ENCODE assay signal across 9 cellular contexts in the genomic region with DNA sequence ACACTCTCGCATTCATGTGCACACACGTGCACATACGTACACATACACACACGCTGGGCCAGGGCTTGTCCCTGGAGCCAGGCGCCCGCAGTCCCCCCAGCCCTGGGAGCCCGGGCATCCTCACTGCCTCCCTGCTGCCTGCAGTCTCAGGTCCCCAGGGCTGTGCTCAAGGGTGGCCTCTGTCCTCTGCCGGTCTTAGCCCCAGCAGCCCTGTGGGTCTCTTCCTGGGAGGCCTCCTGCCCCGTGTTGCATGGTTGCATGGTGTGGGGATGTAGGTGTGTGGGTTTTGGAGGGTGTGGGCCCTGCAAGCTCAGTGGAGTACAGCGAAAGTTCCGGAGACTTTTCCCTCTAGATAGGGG.
DNase-seq lines count a peak whose midpoint lies in the region; ATAC-seq and TF ChIP-seq lines count a peak whose summit lies in the region.
"Had no signal": no experiment of that assay in that cellular context is flagged by ENCODE, and none has a peak within 500 bp of the region (broad histone marks: within the 10 kb centered on the region; RNA-seq: fewer than 3 reads in every experiment).

No MANE protein-coding gene starts in this region.

- H2AK5ac ChIP-seq in neuronal stem cell (ENCODE audit: low read depth, low read length), result peak overlapping the region; percentile 90

- H3K27me3 Mint-ChIP-seq in Calu3 (ENCODE audit: unreplicated experiment) (no peaks in the 10 kb centered on the region), MCF 10A (ENCODE audit: insufficient read depth, unreplicated experiment) (no peaks in the 10 kb centered on the region)

- peaks cover 18% of the 10 kb centered on the region for H3K4me1 Mint-ChIP-seq in Calu3 (ENCODE audit: low read depth, unreplicated experiment)
- peaks cover 18% of the 10 kb centered on the region for H3K4me1 Mint-ChIP-seq in MCF 10A (ENCODE audit: insufficient read depth, unreplicated experiment)

- TF ChIP-seq CTCF in Calu3 (IDR thresholded peaks at IDR 0.05; ENCODE audit: unreplicated experiment), result no peak
- no peak for TF ChIP-seq CTCF in KMS-11 (conservative IDR thresholded peaks at IDR 0.05; ENCODE audit: low read depth, low read length)
- TF ChIP-seq CTCF in MCF 10A (IDR thresholded peaks at IDR 0.05; ENCODE audit: unreplicated experiment), result no peak
- no peak for TF ChIP-seq CTCF in uterus (IDR thresholded peaks at IDR 0.05)
- no peak for TF ChIP-seq CTCF in foreskin keratinocyte (conservative IDR thresholded peaks at IDR 0.05)

- no peak for DNase-seq in Calu3
- DNase-seq in MCF 10A (ENCODE audit: unreplicated experiment), result no peak
- no peak for DNase-seq in neuronal stem cell (ENCODE audit: low spot score)
- DNase-seq in uterus, result no peak
- DNase-seq in dermis blood vessel endothelial cell, result no peak
- DNase-seq in foreskin keratinocyte, result no peak

- no peak for TF ChIP-seq POLR2A in uterus (IDR thresholded peaks at IDR 0.05)

- no peaks in the 10 kb centered on the region for H4K20me1 ChIP-seq in KMS-11 (ENCODE audit: insufficient read depth)

- peak overlapping the region; percentile 69 for H2BK15ac ChIP-seq in neuronal stem cell (ENCODE audit: low read length)

- H2BK5ac ChIP-seq in neuronal stem cell (ENCODE audit: low read length), result peak overlapping the region; percentile 60

- POLR2A ChIA-PET in MCF 10A (lab: Yijun Ruan, JAX), result no interaction called here

- no peaks in the 10 kb centered on the region for H3K79me2 ChIP-seq in KMS-11 (ENCODE audit: insufficient read depth, low read depth)

- H2AFZ ChIP-seq in KMS-11 (ENCODE audit: low read depth) (peak overlapping the region; percentile 94; the same call in 1 of the 2 replicates), neuronal stem cell (ENCODE audit: low read length) (no peak overlapping the region)

- H3K27ac Mint-ChIP-seq in Calu3 (ENCODE audit: unreplicated experiment) (peak overlapping the region; percentile 61), MCF 10A (ENCODE audit: low read depth, unreplicated experiment) (no peak overlapping the region)

- H3K9me3 ChIP-seq in neuronal stem cell (replicated peaks in 1 of 2; ENCODE audit: control insufficient read depth in 2 of 2, insufficient read depth in 1 of 2, low read depth in 1 of 2, low read length in 2 of 2) (peaks cover 0 to 4% of the 10 kb centered on the region in 2 donors), uterus (no peaks in the 10 kb centered on the region)
- H3K9me3 ChIP-seq: SK-N-SH had no signal

- BruUV-seq in Calu3 (replicated peaks; lab: Mats Ljungman, UMichigan), result no TSS peak
- BruUV-seq in MCF 10A (replicated peaks; lab: Mats Ljungman, UMichigan), result no TSS peak

- peak overlapping the region; percentile 98 for H3K4ac ChIP-seq in neuronal stem cell (ENCODE audit: low read length)

- peak overlapping the region; percentile 94 for H3K18ac ChIP-seq in neuronal stem cell (ENCODE audit: low read length)

- CTCF ChIA-PET in Calu3 (lab: Charles Lee), result no interaction called here
- CTCF ChIA-PET in MCF 10A (lab: Yijun Ruan, JAX), result no interaction called here

- peaks cover 17% of the 10 kb centered on the region for H3K36me3 Mint-ChIP-seq in Calu3 (ENCODE audit: insufficient read depth, unreplicated experiment)
- H3K36me3 Mint-ChIP-seq in MCF 10A (ENCODE audit: insufficient read depth, unreplicated experiment), result no peaks in the 10 kb centered on the region

- H3K14ac ChIP-seq in neuronal stem cell (ENCODE audit: low read length), result peak overlapping the region; percentile 71

- intact Hi-C loops in Calu3 (cut with micrococcal nuclease; ENCODE audit: unreplicated experiment), result loop anchor here (2.0 kb wide), 1 partner anchor 21 kb away; no protein-coding TSS in a partner anchor
- intact Hi-C loops in MCF 10A (cut with micrococcal nuclease), result no loop called here
- intact Hi-C loops in uterus (cut with DNase I; ENCODE audit: low total_unique reads), result no loop called here

- H2BK12ac ChIP-seq in neuronal stem cell (ENCODE audit: low read length), result peak overlapping the region; percentile 46

- H3K4me2 ChIP-seq in KMS-11 (no peak overlapping the region), neuronal stem cell (ENCODE audit: insufficient read depth, low read length, poor library complexity, severe bottlenecking) (no peak overlapping the region)
- H3K4me2 ChIP-seq: SK-N-SH had no signal

- no peak for ATAC-seq in foreskin keratinocyte

- H3K36me3 ChIP-seq in KMS-11 (ENCODE audit: insufficient read depth), result no peaks in the 10 kb centered on the region
- peaks cover 0 to 2% of the 10 kb centered on the region in 2 donors for H3K36me3 ChIP-seq in neuronal stem cell (replicated peaks in 1 of 2; ENCODE audit: control insufficient read depth in 2 of 2, insufficient read depth in 2 of 2, low read length in 2 of 2)
- no peaks in the 10 kb centered on the region for H3K36me3 ChIP-seq in uterus
- H3K36me3 ChIP-seq: cardiac muscle cell had no signal

- peak overlapping the region; percentile 99 for H3K23ac ChIP-seq in neuronal stem cell (ENCODE audit: low read depth, low read length, poor library complexity)

- H3K27ac ChIP-seq in KMS-11, result no peak overlapping the region
- no peak overlapping the region for H3K27ac ChIP-seq in neuronal stem cell (replicated peaks; ENCODE audit: low read length)
- no peak overlapping the region for H3K27ac ChIP-seq in uterus
- no peak overlapping the region for H3K27ac ChIP-seq in foreskin keratinocyte
- H3K27ac ChIP-seq: cardiac muscle cell had no signal

- H3K27me3 ChIP-seq in KMS-11 (ENCODE audit: insufficient read depth, low read depth), result no peaks in the 10 kb centered on the region
- no peaks in the 10 kb centered on the region for H3K27me3 ChIP-seq in neuronal stem cell (ENCODE audit: control insufficient read depth in 3 of 3, insufficient read depth in 3 of 3, low read depth in 1 of 3, low read length in 3 of 3)
- H3K27me3 ChIP-seq in uterus, result no peaks in the 10 kb centered on the region
- H3K27me3 ChIP-seq in foreskin keratinocyte, result no peaks in the 10 kb centered on the region
- H3K27me3 ChIP-seq: cardiac muscle cell had no signal

- peaks cover 3% of the 10 kb centered on the region for H3K79me1 ChIP-seq in neuronal stem cell (ENCODE audit: low read depth, low read length)

- no CpG with 5 or more reads among the region's 11 CpGs for WGBS in neuronal stem cell (ENCODE audit: extremely low coverage in 2 of 2, insufficient read length in 2 of 2, insufficient replicate concordance in 1 of 2), 2 donors

- peak overlapping the region; percentile 57 for H3K4me3 Mint-ChIP-seq in Calu3 (ENCODE audit: low read depth, unreplicated experiment)
- H3K4me3 Mint-ChIP-seq in MCF 10A (ENCODE audit: unreplicated experiment), result peak overlapping the region; percentile 32

- H4K91ac ChIP-seq in neuronal stem cell (ENCODE audit: low read depth, low read length, poor library complexity), result peak overlapping the region; percentile 98

- H4K8ac ChIP-seq in neuronal stem cell (ENCODE audit: low read depth, low read length), result peak overlapping the region; percentile 99

- H3K9ac ChIP-seq in KMS-11 (no peak overlapping the region), neuronal stem cell (ENCODE audit: low read depth, low read length, poor library complexity) (peak overlapping the region; percentile 77)
- H3K9ac ChIP-seq: SK-N-SH had no signal

- H3K4me3 ChIP-seq in KMS-11 (IDR thresholded peaks at IDR 0.05; ENCODE audit: insufficient read depth, low read depth, low read length) (no peak overlapping the region), neuronal stem cell (ENCODE audit: low read length in 2 of 2) (peak overlapping the region in 1 of 2 donors; percentile 70), uterus (no peak overlapping the region)
- H3K4me3 ChIP-seq: cardiac muscle cell had no signal

- peak overlapping the region; percentile 94 for H2BK120ac ChIP-seq in neuronal stem cell (ENCODE audit: low read depth, low read length)

- peaks cover 2% of the 10 kb centered on the region for H3K9me3 Mint-ChIP-seq in Calu3 (ENCODE audit: low read depth, unreplicated experiment)
- H3K9me3 Mint-ChIP-seq in MCF 10A (ENCODE audit: unreplicated experiment), result no peaks in the 10 kb centered on the region

- H3K4me1 ChIP-seq in KMS-11 (ENCODE audit: low read depth, poor library complexity, severe bottlenecking) (peaks cover 7% of the 10 kb centered on the region), neuronal stem cell (ENCODE audit: control insufficient read depth in 2 of 2, insufficient read depth in 1 of 2, low read depth in 1 of 2, low read length in 2 of 2) (peaks cover 2 to 5% of the 10 kb centered on the region in 2 donors), uterus (peaks cover 8 to 10% of the 10 kb centered on the region in 2 donors), foreskin keratinocyte (peaks cover 12% of the 10 kb centered on the region)
